Comparison of ENCODE assay signal across 8 cellular contexts in the genomic region with DNA sequence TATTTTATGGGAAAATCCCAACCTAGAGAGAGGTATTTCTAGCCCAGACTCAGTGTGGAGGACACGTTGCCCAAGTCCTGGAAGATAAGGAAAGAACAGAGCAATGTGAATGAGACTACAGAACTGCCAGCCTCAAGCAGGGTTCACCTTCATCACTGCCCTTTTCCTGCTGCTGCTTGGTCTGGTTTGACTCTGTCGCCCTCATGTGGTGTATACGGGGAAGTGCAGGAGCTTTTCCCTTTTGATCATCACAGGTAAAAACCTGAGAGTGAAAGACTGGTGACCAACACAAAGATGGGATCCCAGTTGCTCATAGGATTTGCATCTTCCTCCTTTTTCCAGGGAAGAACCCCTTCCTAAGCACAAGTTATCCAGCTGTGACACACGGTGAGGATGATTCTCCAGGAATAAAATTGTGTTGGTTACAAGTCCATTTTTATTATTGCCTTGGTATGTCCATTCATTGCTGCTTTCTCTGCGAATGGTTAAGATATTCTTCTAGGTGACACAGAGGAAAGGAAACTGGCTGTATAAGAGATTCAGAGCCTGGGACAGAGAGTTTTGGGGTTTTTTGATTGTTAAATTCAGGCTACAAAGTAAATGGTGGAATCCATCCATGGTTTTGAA.
DNase-seq lines count a peak whose midpoint lies in the region; ATAC-seq and TF ChIP-seq lines count a peak whose summit lies in the region.

No MANE protein-coding gene starts in this region.

- ATAC-seq in SK-N-SH treated with all-trans-retinoic acid at 6 μM for 48 hours = peak; percentile 82
- ATAC-seq in left ventricle myocardium superior = peak; percentile 66
- ATAC-seq in HG02798 (IDR thresholded peaks at IDR 0.05; ENCODE audit: poor library complexity, unreplicated experiment) = no peak
- ATAC-seq in GM19452 (IDR thresholded peaks at IDR 0.05; ENCODE audit: unreplicated experiment) = no peak

- TF ChIP-seq POLR2A in NB4 (IDR thresholded peaks at IDR 0.05; ENCODE audit: extremely low read depth, insufficient read length) = no peak

- no peak overlapping the region for H3K4me3 ChIP-seq in NB4 (ENCODE audit: low read depth, low read length)

- intact Hi-C loops in left ventricle myocardium superior (cut with micrococcal nuclease) = loop anchor here (5.0 kb wide), 1 partner anchor 151 kb away; no protein-coding TSS in a partner anchor

- DNase-seq in GM03348 (ENCODE audit: low spot score) (peak; percentile 71), NB4 (ENCODE audit: low read depth) (peak; percentile 59), left ventricle myocardium superior (no peak), retina (peak; percentile 80)
- DNase-seq in activated naive CD8-positive, alpha-beta T cell treated with anti-CD3 and anti-CD28 coated beads, Interleukin-2, amount 50 U/mL, for 16 hours (ENCODE audit: low read depth, low spot score) = peak; percentile 7

- TF ChIP-seq CTCF in NB4 (IDR thresholded peaks at IDR 0.05; ENCODE audit: low read depth, low read length) = peak; percentile 96

TF ChIP-seq in SK-N-SH treated with all-trans-retinoic acid at 6 μM for 48 hours, 23 proteins besides CTCF, POLR2A, EP300 and RAD21:
- no peak for TF ChIP-seq ZNF565 (CRISPR knock-in tag; conservative IDR thresholded peaks at IDR 0.05; ENCODE audit: low read depth)
- TF ChIP-seq, protein P1, sequence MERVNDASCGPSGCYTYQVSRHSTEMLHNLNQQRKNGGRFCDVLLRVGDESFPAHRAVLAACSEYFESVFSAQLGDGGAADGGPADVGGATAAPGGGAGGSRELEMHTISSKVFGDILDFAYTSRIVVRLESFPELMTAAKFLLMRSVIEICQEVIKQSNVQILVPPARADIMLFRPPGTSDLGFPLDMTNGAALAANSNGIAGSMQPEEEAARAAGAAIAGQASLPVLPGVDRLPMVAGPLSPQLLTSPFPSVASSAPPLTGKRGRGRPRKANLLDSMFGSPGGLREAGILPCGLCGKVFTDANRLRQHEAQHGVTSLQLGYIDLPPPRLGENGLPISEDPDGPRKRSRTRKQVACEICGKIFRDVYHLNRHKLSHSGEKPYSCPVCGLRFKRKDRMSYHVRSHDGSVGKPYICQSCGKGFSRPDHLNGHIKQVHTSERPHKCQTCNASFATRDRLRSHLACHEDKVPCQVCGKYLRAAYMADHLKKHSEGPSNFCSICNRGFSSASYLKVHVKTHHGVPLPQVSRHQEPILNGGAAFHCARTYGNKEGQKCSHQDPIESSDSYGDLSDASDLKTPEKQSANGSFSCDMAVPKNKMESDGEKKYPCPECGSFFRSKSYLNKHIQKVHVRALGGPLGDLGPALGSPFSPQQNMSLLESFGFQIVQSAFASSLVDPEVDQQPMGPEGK (CRISPR knock-in tag; IDR thresholded peaks at IDR 0.05; ENCODE audit: borderline replicate concordance) = no peak
- TF ChIP-seq ZFP3 (CRISPR knock-in tag; IDR thresholded peaks at IDR 0.05) = no peak
- no peak for TF ChIP-seq ZNF8 (CRISPR knock-in tag; IDR thresholded peaks at IDR 0.05)
- no peak for TF ChIP-seq ZFP30 (CRISPR knock-in tag; IDR thresholded peaks at IDR 0.05)
- TF ChIP-seq TSHZ2 (CRISPR knock-in tag; IDR thresholded peaks at IDR 0.05) = no peak
- TF ChIP-seq CSRNP3 (CRISPR knock-in tag; IDR thresholded peaks at IDR 0.05) = no peak
- no peak for TF ChIP-seq ISL1 (CRISPR knock-in tag; IDR thresholded peaks at IDR 0.05)
- TF ChIP-seq ESRRG (CRISPR knock-in tag; IDR thresholded peaks at IDR 0.05) = no peak
- TF ChIP-seq OSR1 (CRISPR knock-in tag; IDR thresholded peaks at IDR 0.05) = no peak
- TF ChIP-seq, protein P2, sequence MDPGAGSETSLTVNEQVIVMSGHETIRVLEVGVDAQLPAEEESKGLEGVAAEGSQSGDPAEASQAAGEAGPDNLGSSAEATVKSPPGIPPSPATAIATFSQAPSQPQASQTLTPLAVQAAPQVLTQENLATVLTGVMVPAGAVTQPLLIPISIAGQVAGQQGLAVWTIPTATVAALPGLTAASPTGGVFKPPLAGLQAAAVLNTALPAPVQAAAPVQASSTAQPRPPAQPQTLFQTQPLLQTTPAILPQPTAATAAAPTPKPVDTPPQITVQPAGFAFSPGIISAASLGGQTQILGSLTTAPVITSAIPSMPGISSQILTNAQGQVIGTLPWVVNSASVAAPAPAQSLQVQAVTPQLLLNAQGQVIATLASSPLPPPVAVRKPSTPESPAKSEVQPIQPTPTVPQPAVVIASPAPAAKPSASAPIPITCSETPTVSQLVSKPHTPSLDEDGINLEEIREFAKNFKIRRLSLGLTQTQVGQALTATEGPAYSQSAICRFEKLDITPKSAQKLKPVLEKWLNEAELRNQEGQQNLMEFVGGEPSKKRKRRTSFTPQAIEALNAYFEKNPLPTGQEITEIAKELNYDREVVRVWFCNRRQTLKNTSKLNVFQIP (CRISPR knock-in tag; IDR thresholded peaks at IDR 0.05; ENCODE audit: borderline replicate concordance, low read depth) = no peak
- TF ChIP-seq, protein P3, sequence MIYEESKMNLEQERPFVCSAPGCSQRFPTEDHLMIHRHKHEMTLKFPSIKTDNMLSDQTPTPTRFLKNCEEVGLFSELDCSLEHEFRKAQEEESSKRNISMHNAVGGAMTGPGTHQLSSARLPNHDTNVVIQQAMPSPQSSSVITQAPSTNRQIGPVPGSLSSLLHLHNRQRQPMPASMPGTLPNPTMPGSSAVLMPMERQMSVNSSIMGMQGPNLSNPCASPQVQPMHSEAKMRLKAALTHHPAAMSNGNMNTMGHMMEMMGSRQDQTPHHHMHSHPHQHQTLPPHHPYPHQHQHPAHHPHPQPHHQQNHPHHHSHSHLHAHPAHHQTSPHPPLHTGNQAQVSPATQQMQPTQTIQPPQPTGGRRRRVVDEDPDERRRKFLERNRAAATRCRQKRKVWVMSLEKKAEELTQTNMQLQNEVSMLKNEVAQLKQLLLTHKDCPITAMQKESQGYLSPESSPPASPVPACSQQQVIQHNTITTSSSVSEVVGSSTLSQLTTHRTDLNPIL (CRISPR knock-in tag; IDR thresholded peaks at IDR 0.05; ENCODE audit: low read depth) = no peak

Comparison
In these comparisons a context has a peak if more than half of its experiments do, and no peak if none do; other contexts are left out.
1. ATAC-seq: peak in SK-N-SH treated with all-trans-retinoic acid at 6 μM for 48 hours (single experiment) and left ventricle myocardium superior (single experiment); none in HG02798 (single experiment) and GM19452 (single experiment).